In the genomic region with DNA sequence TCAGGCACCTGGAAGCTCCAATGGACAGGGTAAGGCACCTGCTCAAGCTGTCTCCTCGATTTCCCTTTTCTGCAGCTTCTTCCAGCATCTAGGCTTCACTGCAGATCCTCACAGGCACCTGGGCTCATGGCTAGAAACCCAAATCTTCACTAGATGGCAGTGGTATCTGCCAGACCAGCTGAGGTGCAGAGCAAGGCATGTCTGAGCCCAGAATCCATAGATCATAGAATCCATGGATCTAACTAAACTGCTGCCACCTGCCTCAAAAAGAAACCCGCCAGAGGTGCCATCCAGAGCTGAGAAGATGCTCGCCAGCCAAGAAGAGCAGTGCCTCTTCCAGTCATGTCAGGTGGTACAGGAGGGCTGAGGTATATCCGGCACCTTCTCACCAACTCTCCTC, we compare ENCODE assay signal across 15 cellular contexts. TPM values are rescaled to one million over a fixed set of nuclear protein-coding genes. Genes with fewer than 3 reads are reported as not detected.
A peak's percentile ranks its signal among the peaks of the same experiment; 100 is the strongest.
DNase-seq lines count a peak whose midpoint lies in the region; ATAC-seq and TF ChIP-seq lines count a peak whose summit lies in the region.
"Had no signal": no experiment of that assay in that cellular context is flagged by ENCODE, and none has a peak within 500 bp of the region (broad histone marks: within the 10 kb centered on the region; RNA-seq: fewer than 3 reads in every experiment).

No MANE protein-coding gene starts in this region.

- TF ChIP-seq CTCF in WI38 (IDR thresholded peaks at IDR 0.05; ENCODE audit: low read depth, low read length) (0 out of 2 replicates have a peak, but pooled peaks have one; percentile 5), right lobe of liver (IDR thresholded peaks at IDR 0.05) (peak in 2 of 4 donors; percentile 12 to 28), omental fat pad (IDR thresholded peaks at IDR 0.05) (no peak)

- H3K27me3 ChIP-seq in right lobe of liver: peaks cover 0 to 2% of the 10 kb centered on the region in 2 donors

- WGBS in right lobe of liver (ENCODE audit: insufficient coverage, low coverage, low lambda C conversion rate, missing lambda C conversion rate): 50% methylated on average over 1 of the region's 4 CpGs

- intact Hi-C loops in right lobe of liver (cut with DNase I): no loop called here

- peak; percentile 39 for DNase-seq in Ammon's horn (ENCODE audit: low spot score)
- peak; percentile 15 for DNase-seq in HT-29 (ENCODE audit: low spot score)
- DNase-seq in right lobe of liver: no peak
- DNase-seq in GF-D8 (lab: John Stamatoyannopoulos, UW): no peak
- no peak for DNase-seq in omental fat pad (ENCODE audit: low spot score)
- DNase-seq in NCI-H526 (lab: John Stamatoyannopoulos, UW): no peak
- DNase-seq: activated CD4-positive, alpha-beta T cell treated with anti-CD3 and anti-CD28 coated beads for 48 hours; activated T-cell treated with anti-CD3 and anti-CD28 coated beads, Interleukin-2, amount 50 U/mL, for 72 hours; amniotic stem cell; CD4-positive, alpha-beta T cell; NCI-H1436 treated with DMSO at 0.1 percent for 48 hours; sigmoid colon; SW 1271 had no signal

- no peaks in the 10 kb centered on the region for H3K9me3 ChIP-seq in right lobe of liver
- H3K9me3 ChIP-seq: sigmoid colon had no signal

- H3K27ac ChIP-seq in right lobe of liver: no peak overlapping the region

- ATAC-seq in right lobe of liver (peak; percentile 51 to 79 (median 64)), HG02798 (IDR thresholded peaks at IDR 0.05; ENCODE audit: poor library complexity, unreplicated experiment) (no peak), omental fat pad (ENCODE audit: low FRiP score) (no peak)
- ATAC-seq: activated T-cell treated with anti-CD3 and anti-CD28 coated beads, Interleukin-2, amount 50 U/mL, for 72 hours had no signal

- H3K4me3 ChIP-seq in WI38 (ENCODE audit: low read depth, low read length) (no peak overlapping the region), right lobe of liver (no peak overlapping the region)
- H3K4me3 ChIP-seq: sigmoid colon had no signal

- no peaks in the 10 kb centered on the region for H3K36me3 ChIP-seq in right lobe of liver
- H3K36me3 ChIP-seq: sigmoid colon had no signal

- H3K4me1 ChIP-seq in right lobe of liver: peaks cover 0 to 6% (median 2%) of the 10 kb centered on the region in 4 donors
- H3K4me1 ChIP-seq: sigmoid colon had no signal

- TF ChIP-seq POLR2A in right lobe of liver (IDR thresholded peaks at IDR 0.05): no peak

RNA-seq across cellular contexts. Expression of gene SHC3, which starts 6.9 kb away (rescaled TPM):
- 0.18 and 0.23 TPM in 2 replicates for total RNA-seq in HT-29 (2014; rRNA removed; shearing (Covaris generic))
- total RNA-seq in right lobe of liver: under 1 TPM; 0.05 to 0.35 (median 0.17) TPM
- total RNA-seq in omental fat pad: 1 to 10 TPM; 1.1 to 7.4 (median 3.1) TPM
- total RNA-seq: activated T-cell treated with anti-CD3 and anti-CD28 coated beads, Interleukin-2, amount 50 U/mL, for 72 hours; CD4-positive, alpha-beta T cell had no signal

Comparison
In these comparisons a context has a peak if more than half of its experiments do, and no peak if none do; other contexts are left out.
1. DNase-seq: peak in Ammon's horn (single experiment) and HT-29 (single experiment); none in right lobe of liver (0 of 3), GF-D8 (single experiment), omental fat pad (single experiment) and NCI-H526 (0 of 2).
2. ATAC-seq: peak in right lobe of liver (4 of 4); none in HG02798 (single experiment) and omental fat pad (single experiment).